ENCODE assay signal across 23 cellular contexts in genomic region chr5:135323227-135323626, GRCh38.
A peak's percentile ranks its signal among the peaks of the same experiment; 100 is the strongest.
DNase-seq lines count a peak whose midpoint lies in the region; ATAC-seq and TF ChIP-seq lines count a peak whose summit lies in the region.
"Had no signal": no experiment of that assay in that cellular context is flagged by ENCODE, and none has a peak within 500 bp of the region (broad histone marks: within the 10 kb centered on the region; RNA-seq: fewer than 3 reads in every experiment).

No MANE protein-coding gene starts in this region.

- peaks cover 5% of the 10 kb centered on the region for H3K36me3 Mint-ChIP-seq in activated naive CD4-positive, alpha-beta T cell treated with anti-CD3 and anti-CD28 coated beads, Interleukin-2, amount 10 ng/mL, durations not matched to agents 7 days and 5 days
- no peaks in the 10 kb centered on the region for H3K36me3 Mint-ChIP-seq in activated naive CD4-positive, alpha-beta T cell treated with anti-CD3 and anti-CD28 coated beads, Interleukin-2, amount 50 U/mL, for 72 hours
- H3K36me3 Mint-ChIP-seq in activated naive CD8-positive, alpha-beta T cell treated with anti-CD3 and anti-CD28 coated beads for 36 hours = no peaks in the 10 kb centered on the region
- H3K36me3 Mint-ChIP-seq: CD8-positive, alpha-beta memory T cell had no signal

- no peaks in the 10 kb centered on the region for H3K9me3 Mint-ChIP-seq in activated naive CD4-positive, alpha-beta T cell treated with anti-CD3 and anti-CD28 coated beads, Interleukin-2, amount 10 ng/mL, durations not matched to agents 7 days and 5 days
- H3K9me3 Mint-ChIP-seq in activated naive CD4-positive, alpha-beta T cell treated with anti-CD3 and anti-CD28 coated beads, Interleukin-2, amount 50 U/mL, for 72 hours = no peaks in the 10 kb centered on the region
- H3K9me3 Mint-ChIP-seq in activated naive CD8-positive, alpha-beta T cell treated with anti-CD3 and anti-CD28 coated beads for 36 hours = no peaks in the 10 kb centered on the region
- H3K9me3 Mint-ChIP-seq: CD14-positive monocyte; CD8-positive, alpha-beta memory T cell had no signal

- H3K27ac ChIP-seq in VCaP (peak overlapping the region; percentile 72), trophoblast cell (ENCODE audit: low read depth, low read length) (no peak overlapping the region)

- no peak overlapping the region for H2AK5ac ChIP-seq in trophoblast cell (ENCODE audit: low read length)

- no peak overlapping the region for H2BK12ac ChIP-seq in trophoblast cell (ENCODE audit: low read length)

- no peak overlapping the region for H4K8ac ChIP-seq in trophoblast cell (ENCODE audit: low read depth, low read length)

- H3K9me3 ChIP-seq in trophoblast cell (ENCODE audit: insufficient read depth, low read depth, low read length) = no peaks in the 10 kb centered on the region
- H3K9me3 ChIP-seq: MG63 had no signal

- peaks cover 11 to 12% of the 10 kb centered on the region in 2 experiments for H3K4me1 ChIP-seq in trophoblast cell (ENCODE audit: control insufficient read depth in 1 of 2, insufficient read depth in 2 of 2, low read length in 2 of 2)

- no peak overlapping the region for H3K4me3 ChIP-seq in trophoblast cell (ENCODE audit: low read depth, low read length)
- H3K4me3 ChIP-seq: MG63 had no signal

- peak overlapping the region; percentile 25 for H2BK120ac ChIP-seq in trophoblast cell (ENCODE audit: insufficient read depth, low read length, poor library complexity)

- H3K18ac ChIP-seq in trophoblast cell (ENCODE audit: low read length) = no peak overlapping the region

- WGBS in trophoblast cell (ENCODE audit: extremely low coverage, insufficient coverage, insufficient read length) = no CpG with 5 or more reads among the region's 8 CpGs

- no peak overlapping the region for H2BK5ac ChIP-seq in trophoblast cell (ENCODE audit: low read depth, low read length, poor library complexity)

- H3K9ac ChIP-seq in trophoblast cell (ENCODE audit: low read length) = no peak overlapping the region

- H3K4me1 Mint-ChIP-seq in activated naive CD4-positive, alpha-beta T cell treated with anti-CD3 and anti-CD28 coated beads, Interleukin-2, amount 10 ng/mL, durations not matched to agents 7 days and 5 days = peaks cover 52% of the 10 kb centered on the region
- peaks cover 7% of the 10 kb centered on the region for H3K4me1 Mint-ChIP-seq in activated naive CD8-positive, alpha-beta T cell treated with anti-CD3 and anti-CD28 coated beads for 36 hours
- H3K4me1 Mint-ChIP-seq: B cell, CD14-positive monocyte had no signal

- H3K4me3 Mint-ChIP-seq in activated naive CD4-positive, alpha-beta T cell treated with anti-CD3 and anti-CD28 coated beads, Interleukin-2, amount 10 ng/mL, durations not matched to agents 7 days and 5 days = no peak overlapping the region
- H3K4me3 Mint-ChIP-seq in activated naive CD8-positive, alpha-beta T cell treated with anti-CD3 and anti-CD28 coated beads for 36 hours = no peak overlapping the region
- H3K4me3 Mint-ChIP-seq: B cell, CD14-positive monocyte had no signal

- no peaks in the 10 kb centered on the region for H3K27me3 Mint-ChIP-seq in activated naive CD4-positive, alpha-beta T cell treated with anti-CD3 and anti-CD28 coated beads, Interleukin-2, amount 10 ng/mL, durations not matched to agents 7 days and 5 days
- H3K27me3 Mint-ChIP-seq in activated naive CD8-positive, alpha-beta T cell treated with anti-CD3 and anti-CD28 coated beads for 36 hours = no peaks in the 10 kb centered on the region
- H3K27me3 Mint-ChIP-seq: B cell; CD8-positive, alpha-beta memory T cell had no signal

- H3K14ac ChIP-seq in trophoblast cell (ENCODE audit: low read length) = no peak overlapping the region

- H3K27me3 ChIP-seq in trophoblast cell (ENCODE audit: insufficient read depth, low read length) = no peaks in the 10 kb centered on the region
- H3K27me3 ChIP-seq: MG63 had no signal

- no peak overlapping the region for H4K12ac ChIP-seq in trophoblast cell (ENCODE audit: low read depth, low read length)

- no peaks in the 10 kb centered on the region for H3K36me3 ChIP-seq in trophoblast cell (ENCODE audit: control insufficient read depth in 1 of 2, insufficient read depth in 2 of 2, low read length in 2 of 2)
- H3K36me3 ChIP-seq: MG63 had no signal

- no peak for TF ChIP-seq CTCF in VCaP (conservative IDR thresholded peaks at IDR 0.05)

- no peak for ATAC-seq in activated CD4-positive, CD25-positive, alpha-beta regulatory T cell treated with anti-CD3 and anti-CD28 coated beads, Interleukin-2, amount 50 U/mL, for 24 hours
- ATAC-seq in activated naive CD4-positive, alpha-beta T cell treated with anti-CD3 and anti-CD28 coated beads, Interleukin-2, amount 50 U/mL, for 72 hours = no peak
- ATAC-seq: Right ventricle myocardium inferior had no signal

- H3K4me2 ChIP-seq in trophoblast cell (ENCODE audit: low read length) = no peak overlapping the region

- H3K27ac Mint-ChIP-seq in activated naive CD4-positive, alpha-beta T cell treated with anti-CD3 and anti-CD28 coated beads, Interleukin-2, amount 10 ng/mL, durations not matched to agents 7 days and 5 days = no peak overlapping the region
- H3K27ac Mint-ChIP-seq in activated naive CD4-positive, alpha-beta T cell treated with anti-CD3 and anti-CD28 coated beads, Interleukin-2, amount 50 U/mL, for 72 hours = no peak overlapping the region
- H3K27ac Mint-ChIP-seq in activated naive CD8-positive, alpha-beta T cell treated with anti-CD3 and anti-CD28 coated beads for 36 hours = no peak overlapping the region
- H3K27ac Mint-ChIP-seq: B cell; CD14-positive monocyte; CD8-positive, alpha-beta memory T cell had no signal

- peak; percentile 1 for DNase-seq in activated CD4-positive, CD25-positive, alpha-beta regulatory T cell treated with anti-CD3 and anti-CD28 coated beads, Interleukin-2, amount 50 U/mL, for 72 hours
- peak; percentile 17 for DNase-seq in activated naive CD4-positive, alpha-beta T cell treated with anti-CD3 and anti-CD28 coated beads, Interleukin-2, amount 10 ng/mL, durations not matched to agents 7 days and 5 days
- no peak for DNase-seq in activated naive CD4-positive, alpha-beta T cell treated with anti-CD3 and anti-CD28 coated beads, Interleukin-2, amount 50 U/mL, for 72 hours (ENCODE audit: low spot score in 2 of 2)
- DNase-seq in trophoblast cell (no peak), DMS79 treated with DMSO at 0.1 percent for 48 hours (lab: John Stamatoyannopoulos, UW) (no peak)
- DNase-seq in activated naive CD8-positive, alpha-beta T cell treated with anti-CD3 and anti-CD28 coated beads for 36 hours = no peak
- DNase-seq: CD8-positive, alpha-beta memory T cell; DMS 273 treated with DMSO at 0.1 percent for 48 hours; DND-41; GOT3; HCEC 1CT; KG1; MG63; NCI-H2029; NCI-H446 treated with DMSO at 0.1 percent for 48 hours; NCI-H526; NCI-H82; NK-92 treated with Interleukin-12 subunit alpha and Interleukin-12 subunit beta, amount 100 ng/mL, for 24 hours had no signal

- H3K79me2 ChIP-seq in trophoblast cell (ENCODE audit: control insufficient read depth, insufficient read depth, low read length, poor library complexity) = no peaks in the 10 kb centered on the region

- H4K91ac ChIP-seq in trophoblast cell (ENCODE audit: low read depth, low read length) = no peak overlapping the region

- H2AFZ ChIP-seq in trophoblast cell (ENCODE audit: insufficient read depth, low read length, poor library complexity) = no peak overlapping the region

- H3K79me1 ChIP-seq in trophoblast cell (ENCODE audit: low read length) = no peaks in the 10 kb centered on the region

- CTCF ChIA-PET in activated naive CD4-positive, alpha-beta T cell treated with anti-CD3 and anti-CD28 coated beads, Interleukin-2, amount 10 ng/mL, durations not matched to agents 7 days and 5 days (lab: Charles Lee) = no interaction called here

- no peak overlapping the region for H3K23ac ChIP-seq in trophoblast cell (ENCODE audit: low read length)

- H3K4ac ChIP-seq in trophoblast cell (ENCODE audit: low read depth, low read length) = no peak overlapping the region

Comparison
In these comparisons a context has a peak if more than half of its experiments do, and no peak if none do; other contexts are left out.
1. DNase-seq: peak in activated CD4-positive, CD25-positive, alpha-beta regulatory T cell treated with anti-CD3 and anti-CD28 coated beads, Interleukin-2, amount 50 U/mL, for 72 hours (single experiment) and activated naive CD4-positive, alpha-beta T cell treated with anti-CD3 and anti-CD28 coated beads, Interleukin-2, amount 10 ng/mL, durations not matched to agents 7 days and 5 days (single experiment); none in activated naive CD4-positive, alpha-beta T cell treated with anti-CD3 and anti-CD28 coated beads, Interleukin-2, amount 50 U/mL, for 72 hours (0 of 2), trophoblast cell (0 of 2), activated naive CD8-positive, alpha-beta T cell treated with anti-CD3 and anti-CD28 coated beads for 36 hours (single experiment) and DMS79 treated with DMSO at 0.1 percent for 48 hours (single experiment).